Comparison of ENCODE assay signal across 1 cellular context in genomic region chr12:123019841-123020138, GRCh38.
TF ChIP-seq lines count a peak whose summit lies in the region.

No MANE protein-coding gene starts in this region.

TF ChIP-seq in IMR-90, 13 proteins besides CTCF, POLR2A, EP300 and RAD21:
- no peak for TF ChIP-seq MXI1 (IDR thresholded peaks at IDR 0.05; ENCODE audit: borderline replicate concordance, low read depth, low read length)
- no peak for TF ChIP-seq USF2 (IDR thresholded peaks at IDR 0.05; ENCODE audit: low read depth, low read length)
- no peak for TF ChIP-seq RFX5 (IDR thresholded peaks at IDR 0.05; ENCODE audit: low read depth, low read length)
- TF ChIP-seq MAFK (IDR thresholded peaks at IDR 0.05; ENCODE audit: low read depth, low read length) = no peak
- no peak for TF ChIP-seq NFE2L2 (IDR thresholded peaks at IDR 0.05; ENCODE audit: low read depth, low read length)
- no peak for TF ChIP-seq BHLHE40 (IDR thresholded peaks at IDR 0.05; ENCODE audit: low read depth, low read length)
- no peak for TF ChIP-seq CHD1 (IDR thresholded peaks at IDR 0.05; ENCODE audit: low read depth, low read length)
- TF ChIP-seq FOS (IDR thresholded peaks at IDR 0.05; ENCODE audit: low read depth, low read length) = no peak
- no peak for TF ChIP-seq RCOR1 (IDR thresholded peaks at IDR 0.05; ENCODE audit: insufficient replicate concordance, low read length)
- TF ChIP-seq CEBPB (IDR thresholded peaks at IDR 0.05; ENCODE audit: low read depth, low read length) = no peak
- TF ChIP-seq MAZ (IDR thresholded peaks at IDR 0.05; ENCODE audit: borderline replicate concordance, low read depth, low read length) = no peak
- TF ChIP-seq ELK1 (IDR thresholded peaks at IDR 0.05; ENCODE audit: borderline replicate concordance, low read depth, low read length) = no peak
- no peak for TF ChIP-seq SMC3 (IDR thresholded peaks at IDR 0.05; ENCODE audit: low read depth, low read length)
